Comparison of ENCODE assay signal across 35 cellular contexts in the genomic region with DNA sequence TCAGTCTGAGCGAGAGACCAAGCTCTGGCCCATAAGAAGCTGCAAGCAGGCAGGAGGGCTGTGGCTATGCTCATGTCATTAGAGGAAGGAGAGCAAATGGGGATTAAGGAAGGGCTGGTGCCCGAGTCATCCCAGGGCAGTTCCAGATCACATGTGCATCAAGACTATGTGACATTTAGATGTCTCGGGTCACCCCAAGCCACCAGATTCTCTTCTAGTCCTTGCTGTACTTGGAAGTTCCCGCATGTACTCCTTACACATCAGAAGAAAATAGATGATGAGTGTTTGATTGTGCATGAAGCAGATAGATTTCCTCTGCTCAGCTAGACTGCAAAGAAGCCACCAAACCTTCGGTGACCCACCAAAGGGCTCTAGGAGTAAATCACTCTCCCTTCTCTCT. TPM values are rescaled to one million over a fixed set of nuclear protein-coding genes. Genes with fewer than 3 reads are reported as not detected.
"Had no signal": no experiment of that assay in that cellular context is flagged by ENCODE, and none has a peak within 500 bp of the region (broad histone marks: within the 10 kb centered on the region; RNA-seq: fewer than 3 reads in every experiment).

No MANE protein-coding gene starts in this region.

- H3K9me3 ChIP-seq: SJSA1, SK-N-SH had no signal

- H3K27me3 ChIP-seq: SJSA1 had no signal

- H3K36me3 Mint-ChIP-seq: activated CD8-positive, alpha-beta memory T cell treated with anti-CD3 and anti-CD28 coated beads, Interleukin-2, amount 10 ng/mL, durations not matched to agents 7 days and 5 days; activated naive CD4-positive, alpha-beta T cell treated with anti-CD3 and anti-CD28 coated beads, Interleukin-2, amount 10 ng/mL, durations not matched to agents 7 days and 5 days; activated naive CD8-positive, alpha-beta T cell; brain had no signal

- H3K9me3 Mint-ChIP-seq: activated CD4-positive, alpha-beta memory T cell treated with anti-CD3 and anti-CD28 coated beads, Interleukin-2, amount 10 ng/mL, durations not matched to agents 7 days and 5 days; activated naive CD4-positive, alpha-beta T cell treated with anti-CD3 and anti-CD28 coated beads, Interleukin-2, amount 10 ng/mL, durations not matched to agents 7 days and 5 days; activated naive CD8-positive, alpha-beta T cell treated with anti-CD3 and anti-CD28 coated beads, Interleukin-2, amount 50 U/mL, for 24 hours; brain; T-helper 1 cell treated with Interleukin-12 subunit alpha and Interleukin-12 subunit beta and Interleukin-4 antibody, amounts not matched to agents 30 μg/mL and 1 μg/mL, for 36 hours; T-helper 2 cell treated with Interferon-gamma antibody and Interleukin-4, amounts not matched to agents 5 μg/mL and 100 μg/mL, for 36 hours had no signal

- H3K27me3 Mint-ChIP-seq: activated CD4-positive, alpha-beta memory T cell treated with anti-CD3 and anti-CD28 coated beads, Interleukin-2, amount 10 ng/mL, durations not matched to agents 7 days and 5 days; activated CD8-positive, alpha-beta memory T cell treated with anti-CD3 and anti-CD28 coated beads, Interleukin-2, amount 10 ng/mL, durations not matched to agents 7 days and 5 days; activated naive CD4-positive, alpha-beta T cell treated with anti-CD3 and anti-CD28 coated beads, Interleukin-2, amount 10 ng/mL, durations not matched to agents 7 days and 5 days; activated naive CD8-positive, alpha-beta T cell; activated naive CD8-positive, alpha-beta T cell treated with anti-CD3 and anti-CD28 coated beads, Interleukin-2, amount 50 U/mL, for 24 hours had no signal

- FAIRE-seq: bronchial epithelial cell had no signal

- H3K36me3 ChIP-seq: SJSA1 had no signal

- H3K27ac ChIP-seq: SJSA1, VCaP had no signal

- H3K9ac ChIP-seq: SK-N-SH had no signal

- H3K27ac Mint-ChIP-seq: activated CD4-positive, alpha-beta memory T cell treated with anti-CD3 and anti-CD28 coated beads, Interleukin-2, amount 10 ng/mL, durations not matched to agents 7 days and 5 days; activated CD8-positive, alpha-beta memory T cell treated with anti-CD3 and anti-CD28 coated beads, Interleukin-2, amount 10 ng/mL, durations not matched to agents 7 days and 5 days; activated naive CD4-positive, alpha-beta T cell treated with anti-CD3 and anti-CD28 coated beads, Interleukin-2, amount 10 ng/mL, durations not matched to agents 7 days and 5 days; activated naive CD8-positive, alpha-beta T cell; activated naive CD8-positive, alpha-beta T cell treated with anti-CD3 and anti-CD28 coated beads, Interleukin-2, amount 50 U/mL, for 24 hours; T-helper 1 cell treated with Interleukin-12 subunit alpha and Interleukin-12 subunit beta and Interleukin-4 antibody, amounts not matched to agents 30 μg/mL and 1 μg/mL, for 36 hours; T-helper 2 cell treated with Interferon-gamma antibody and Interleukin-4, amounts not matched to agents 5 μg/mL and 100 μg/mL, for 36 hours had no signal

- H3K4me2 ChIP-seq: SK-N-SH had no signal

- H3K4me3 Mint-ChIP-seq: activated CD4-positive, alpha-beta memory T cell treated with anti-CD3 and anti-CD28 coated beads, Interleukin-2, amount 10 ng/mL, durations not matched to agents 7 days and 5 days; activated CD8-positive, alpha-beta memory T cell treated with anti-CD3 and anti-CD28 coated beads, Interleukin-2, amount 10 ng/mL, durations not matched to agents 7 days and 5 days; activated naive CD4-positive, alpha-beta T cell treated with anti-CD3 and anti-CD28 coated beads, Interleukin-2, amount 10 ng/mL, durations not matched to agents 7 days and 5 days; activated naive CD8-positive, alpha-beta T cell; activated naive CD8-positive, alpha-beta T cell treated with anti-CD3 and anti-CD28 coated beads, Interleukin-2, amount 50 U/mL, for 24 hours; brain; T-helper 1 cell treated with Interleukin-12 subunit alpha and Interleukin-12 subunit beta and Interleukin-4 antibody, amounts not matched to agents 30 μg/mL and 1 μg/mL, for 36 hours; T-helper 2 cell treated with Interferon-gamma antibody and Interleukin-4, amounts not matched to agents 5 μg/mL and 100 μg/mL, for 36 hours had no signal

- H3K4me1 ChIP-seq: SJSA1 had no signal

- DNase-seq: activated CD4-positive, alpha-beta memory T cell treated with anti-CD3 and anti-CD28 coated beads, Interleukin-2, amount 10 ng/mL, durations not matched to agents 7 days and 5 days; activated CD4-positive, alpha-beta T cell treated with anti-CD3 and anti-CD28 coated beads for 1 hour; activated CD4-positive, alpha-beta T cell treated with anti-CD3 and anti-CD28 coated beads for 48 hours; activated CD4-positive, CD25-positive, alpha-beta regulatory T cell; activated CD8-positive, alpha-beta memory T cell treated with anti-CD3 and anti-CD28 coated beads for 24 hours; activated CD8-positive, alpha-beta memory T cell treated with anti-CD3 and anti-CD28 coated beads, Interleukin-2, amount 10 ng/mL, durations not matched to agents 7 days and 5 days; activated CD8-positive, alpha-beta memory T cell treated with anti-CD3 and anti-CD28 coated beads, Interleukin-2, amount 50 U/mL, for 48 hours; activated effector memory CD4-positive, alpha-beta T cell treated with Interleukin-2 at 50 U/mL for 16 hours; activated naive CD4-positive, alpha-beta T cell treated with anti-CD3 and anti-CD28 coated beads, Interleukin-2, amount 10 ng/mL, durations not matched to agents 7 days and 5 days; activated naive CD8-positive, alpha-beta T cell treated with anti-CD3 and anti-CD28 coated beads, Interleukin-2, amount 50 U/mL, for 24 hours; activated T-cell treated with anti-CD3 and anti-CD28 coated beads, Interleukin-2, amount 50 U/mL, for 48 hours; anterior cingulate cortex; caudate nucleus; cerebellar nuclear complex; MM.1S; NCI-H1417 treated with DMSO at 0.1 percent for 48 hours; NCI-H187 treated with DMSO at 0.1 percent for 48 hours; NCI-H2081; NCI-H2171 treated with DMSO at 0.1 percent for 48 hours; NCI-H2227 treated with DMSO at 0.1 percent for 48 hours; NCI-H446; NCI-H510A treated with DMSO at 0.1 percent for 48 hours; NCI-H526 treated with DMSO at 0.1 percent for 48 hours; NCI-H774; RPMI8226; SHP77 treated with DMSO at 0.1 percent for 48 hours had no signal

- H3K4me3 ChIP-seq: SJSA1 had no signal

- H3K4me1 Mint-ChIP-seq: activated CD4-positive, alpha-beta memory T cell treated with anti-CD3 and anti-CD28 coated beads, Interleukin-2, amount 10 ng/mL, durations not matched to agents 7 days and 5 days; activated CD8-positive, alpha-beta memory T cell treated with anti-CD3 and anti-CD28 coated beads, Interleukin-2, amount 10 ng/mL, durations not matched to agents 7 days and 5 days; activated naive CD4-positive, alpha-beta T cell treated with anti-CD3 and anti-CD28 coated beads, Interleukin-2, amount 10 ng/mL, durations not matched to agents 7 days and 5 days; activated naive CD8-positive, alpha-beta T cell treated with anti-CD3 and anti-CD28 coated beads, Interleukin-2, amount 50 U/mL, for 24 hours had no signal

RNA-seq across cellular contexts. Expression of a gene that starts 42.2 kb away (rescaled TPM):
- total RNA-seq: bronchial epithelial cell, LHCN-M2, SJSA1 had no signal
- polyA plus RNA-seq: SK-N-SH had no signal

RNA-seq across cellular contexts. Expression of a gene that starts 57.6 kb away (rescaled TPM):
- total RNA-seq: activated CD4-positive, alpha-beta memory T cell treated with anti-CD3 and anti-CD28 coated beads, Interleukin-2, amount 10 ng/mL, durations not matched to agents 7 days and 5 days; activated CD8-positive, alpha-beta memory T cell treated with anti-CD3 and anti-CD28 coated beads, Interleukin-2, amount 10 ng/mL, durations not matched to agents 7 days and 5 days; bronchial epithelial cell; LHCN-M2; SJSA1 had no signal
- polyA plus RNA-seq: SK-N-SH had no signal
